9 cellular contexts compared by ENCODE assay signal in genomic region chr2:23658466-23658942, GRCh38.
DNase-seq lines count a peak whose midpoint lies in the region; ATAC-seq, FAIRE-seq and TF ChIP-seq lines count a peak whose summit lies in the region.
"Had no signal": no experiment of that assay in that cellular context is flagged by ENCODE, and none has a peak within 500 bp of the region (broad histone marks: within the 10 kb centered on the region; RNA-seq: fewer than 3 reads in every experiment).

No MANE protein-coding gene starts in this region.

- FAIRE-seq in frontal cortex (lab: Jason Lieb, UNC) = no peak

- DNase-seq in RKO (ENCODE audit: low spot score) = peak; percentile 32
- DNase-seq in heart right ventricle = peak in 1 of 2 donors; percentile 51
- peak in 2 of 3 donors; percentile 27 to 32 for DNase-seq in stimulated activated CD4-positive, alpha-beta T cell treated with anti-CD3 and anti-CD28 coated beads, TNF-alpha, amount 100 ng/mL, for 48 hours (ENCODE audit: low read depth in 3 of 3)
- DNase-seq in midbrain (lab: John Stamatoyannopoulos, UW) = no peak
- no peak for DNase-seq in NCI-H510A treated with DMSO at 0.1 percent for 48 hours (lab: John Stamatoyannopoulos, UW)
- no peak for DNase-seq in frontal cortex (ENCODE audit: low spot score in 2 of 2)
- DNase-seq: glutamatergic neuron, NCI-H345 had no signal

- intact Hi-C loops in heart right ventricle (cut with DNase I) = no loop called here

- H3K27ac ChIP-seq in heart right ventricle = peak overlapping the region in 3 of 10 donors; percentile 19 to 39 (median 27)

- ATAC-seq in GM21786 (IDR thresholded peaks at IDR 0.05; ENCODE audit: unreplicated experiment) (peak; percentile 67), heart right ventricle (peak in 7 of 8 donors; percentile 22 to 59 (median 23))

- 66 to 78% methylated on average over 19 of the region's 19 CpGs for WGBS in heart right ventricle, 2 donors

- H3K4me1 ChIP-seq in heart right ventricle = peaks cover 0 to 23% (median 5%) of the 10 kb centered on the region in 9 donors

- H3K27me3 ChIP-seq in heart right ventricle = peaks cover 0 to 9% (median 0%) of the 10 kb centered on the region in 7 donors

- H3K36me3 ChIP-seq in heart right ventricle = no peaks in the 10 kb centered on the region

- H3K4me3 ChIP-seq in heart right ventricle = no peak overlapping the region

- TF ChIP-seq CTCF in heart right ventricle (IDR thresholded peaks at IDR 0.05) = no peak

- H3K9me3 ChIP-seq in heart right ventricle = no peaks in the 10 kb centered on the region

Comparison
In these comparisons a context has a peak if more than half of its experiments do, and no peak if none do; other contexts are left out.
1. DNase-seq: peak in RKO (single experiment) and stimulated activated CD4-positive, alpha-beta T cell treated with anti-CD3 and anti-CD28 coated beads, TNF-alpha, amount 100 ng/mL, for 48 hours (2 of 3); none in midbrain (single experiment), NCI-H510A treated with DMSO at 0.1 percent for 48 hours (single experiment) and frontal cortex (0 of 2).